9 cellular contexts compared by ENCODE assay signal in the genomic region with DNA sequence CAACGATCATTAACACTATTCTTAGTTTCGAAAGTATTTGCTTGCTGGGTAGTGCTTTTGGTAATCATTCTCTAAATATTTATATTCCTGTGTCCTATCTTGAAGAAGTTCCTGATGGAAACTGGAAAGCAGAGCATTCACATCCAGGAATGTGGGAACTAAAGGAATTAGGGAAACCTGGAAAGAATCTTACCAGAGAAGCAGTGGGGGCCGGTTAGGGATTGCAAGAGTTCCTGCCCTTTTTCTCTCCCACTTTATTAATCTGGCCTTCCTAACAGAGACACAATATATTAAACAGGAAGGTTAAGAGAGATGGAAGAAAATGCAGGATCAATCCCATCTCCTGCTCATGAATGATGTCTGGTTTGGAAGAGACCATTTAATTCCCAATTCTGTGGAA. TPM values are rescaled to one million over a fixed set of nuclear protein-coding genes. Genes with fewer than 3 reads are reported as not detected.
DNase-seq lines count a peak whose midpoint lies in the region; ATAC-seq and TF ChIP-seq lines count a peak whose summit lies in the region.
"Had no signal": no experiment of that assay in that cellular context is flagged by ENCODE, and none has a peak within 500 bp of the region (broad histone marks: within the 10 kb centered on the region; RNA-seq: fewer than 3 reads in every experiment).

No MANE protein-coding gene starts in this region.

- no peaks in the 10 kb centered on the region for H3K9me3 Mint-ChIP-seq in stimulated activated naive CD8-positive, alpha-beta T cell treated with anti-CD3 and anti-CD28 coated beads, Interleukin-15, Interleukin-2, amounts not matched to agents 100 ng/mL and 50 ng/mL, for 24 hours
- no peaks in the 10 kb centered on the region for H3K9me3 Mint-ChIP-seq in MCF 10A (ENCODE audit: unreplicated experiment)

- intact Hi-C loops in MCF 10A (cut with micrococcal nuclease), result loop anchor here (5.0 kb wide), 2 partner anchors 135 to 155 kb away; no protein-coding TSS in a partner anchor

- H3K36me3 Mint-ChIP-seq in stimulated activated naive CD8-positive, alpha-beta T cell treated with anti-CD3 and anti-CD28 coated beads, Interleukin-15, Interleukin-2, amounts not matched to agents 100 ng/mL and 50 ng/mL, for 24 hours (ENCODE audit: low read depth), result no peaks in the 10 kb centered on the region
- no peaks in the 10 kb centered on the region for H3K36me3 Mint-ChIP-seq in MCF 10A (ENCODE audit: insufficient read depth, unreplicated experiment)

- peaks cover 25% of the 10 kb centered on the region for H3K4me1 Mint-ChIP-seq in stimulated activated naive CD8-positive, alpha-beta T cell treated with anti-CD3 and anti-CD28 coated beads, Interleukin-15, Interleukin-2, amounts not matched to agents 100 ng/mL and 50 ng/mL, for 24 hours (ENCODE audit: low read depth)
- peaks cover 41% of the 10 kb centered on the region for H3K4me1 Mint-ChIP-seq in MCF 10A (ENCODE audit: insufficient read depth, unreplicated experiment)

- H3K4me3 ChIP-seq in mesodermal cell (ENCODE audit: extremely low read depth, insufficient read depth, low read length, poor library complexity, severe bottlenecking), result no peak overlapping the region

- WGBS in mesodermal cell (ENCODE audit: insufficient coverage in 2 of 2), 2 experiments, result 60% methylated on average over 1 of the region's 3 CpGs; no CpG with 5 or more reads in 1 of the 2 experiments

- H3K27ac Mint-ChIP-seq in stimulated activated naive CD8-positive, alpha-beta T cell treated with anti-CD3 and anti-CD28 coated beads, Interleukin-15, Interleukin-2, amounts not matched to agents 100 ng/mL and 50 ng/mL, for 24 hours, result no peak overlapping the region
- H3K27ac Mint-ChIP-seq in MCF 10A (ENCODE audit: low read depth, unreplicated experiment), result peak overlapping the region; percentile 98

- H3K27ac ChIP-seq in mesodermal cell (ENCODE audit: low read depth, low read length, severe bottlenecking), result peak overlapping the region; percentile 99

- POLR2A ChIA-PET in MCF 10A (lab: Yijun Ruan, JAX), result interaction anchor here (1.1 to 3.3 kb wide), 4 partner anchors 16 to 207 kb away, joined by 3 to 16 read pairs (median 9); a partner anchor contains a TSS

- H3K27me3 Mint-ChIP-seq in stimulated activated naive CD8-positive, alpha-beta T cell treated with anti-CD3 and anti-CD28 coated beads, Interleukin-15, Interleukin-2, amounts not matched to agents 100 ng/mL and 50 ng/mL, for 24 hours, result peaks cover 9% of the 10 kb centered on the region
- H3K27me3 Mint-ChIP-seq in MCF 10A (ENCODE audit: insufficient read depth, unreplicated experiment), result no peaks in the 10 kb centered on the region

- H3K36me3 ChIP-seq in mesodermal cell (ENCODE audit: control insufficient read depth, insufficient read depth, low read length), result no peaks in the 10 kb centered on the region

- no peak for TF ChIP-seq CTCF in MCF 10A (IDR thresholded peaks at IDR 0.05; ENCODE audit: unreplicated experiment)

- H3K4me3 Mint-ChIP-seq in stimulated activated naive CD8-positive, alpha-beta T cell treated with anti-CD3 and anti-CD28 coated beads, Interleukin-15, Interleukin-2, amounts not matched to agents 100 ng/mL and 50 ng/mL, for 24 hours, result peak overlapping the region; percentile 71
- peak overlapping the region; percentile 69 for H3K4me3 Mint-ChIP-seq in MCF 10A (ENCODE audit: unreplicated experiment)

- DNase-seq in stimulated activated naive CD8-positive, alpha-beta T cell treated with anti-CD3 and anti-CD28 coated beads, Interleukin-15, Interleukin-2, amounts not matched to agents 100 U/mL and 50 U/mL, for 24 hours, result no peak
- no peak for DNase-seq in MCF 10A (ENCODE audit: unreplicated experiment)
- no peak for DNase-seq in KBM-7
- no peak for DNase-seq in GM19240 (ENCODE audit: insufficient read length, low spot score)
- no peak for DNase-seq in ureter (ENCODE audit: low spot score)

- H3K4me1 ChIP-seq in mesodermal cell (ENCODE audit: control insufficient read depth, insufficient read depth, low read length, poor library complexity, severe bottlenecking), result peaks cover 37% of the 10 kb centered on the region

- ATAC-seq in stimulated activated naive CD8-positive, alpha-beta T cell treated with anti-CD3 and anti-CD28 coated beads, Interleukin-15, Interleukin-2, amounts not matched to agents 100 U/mL and 50 U/mL, for 24 hours, result no peak
- ATAC-seq in GM21367 (IDR thresholded peaks at IDR 0.05; ENCODE audit: unreplicated experiment), result no peak

- no TSS peak for BruUV-seq in MCF 10A (replicated peaks; lab: Mats Ljungman, UMichigan)

- in situ Hi-C loops in KBM-7 (cut with MboI; ENCODE audit: low pct_unique_long_range_greater_than_20kb, low sequenced_read_pairs), result no loop called here

- CTCF ChIA-PET in MCF 10A (lab: Yijun Ruan, JAX), result interaction anchor here (1.1 kb wide), 1 partner anchor 112 kb away, joined by 4 read pairs; no protein-coding TSS in a partner anchor

- H3K9me3 ChIP-seq in mesodermal cell (ENCODE audit: control insufficient read depth, low read length), result no peaks in the 10 kb centered on the region

RNA-seq across cellular contexts. Expression of a gene that starts 52.1 kb away (rescaled TPM):
- not detected in 2 replicates for total RNA-seq in MCF 10A (2022)
- polyA plus RNA-seq in mesodermal cell (2013, experiment 1 of 2), result not detected
- not detected for polyA plus RNA-seq in mesodermal cell (2013, experiment 2 of 2)
- total RNA-seq in ureter, result not detected
- total RNA-seq: LHCN-M2 had no signal
